ENCODE assay signal across 1 cellular context in genomic region chr1:51878616-51879336, GRCh38.
TF ChIP-seq lines count a peak whose summit lies in the region.

NRDC (minus strand) TSS chr1:51878727; CDS start chr1:51878615, 112 bp downstream.

TF ChIP-seq in GM12878, 131 proteins besides CTCF, POLR2A, EP300 and RAD21 (continued from another document):
- TF ChIP-seq ETV6 (conservative IDR thresholded peaks at IDR 0.05 in 1 of 2, IDR thresholded peaks at IDR 0.05 in 1 of 2; ENCODE audit: borderline replicate concordance in 1 of 2, low read depth in 1 of 2), result no peak
- peak; percentile 83 for TF ChIP-seq NBN (IDR thresholded peaks at IDR 0.05)
- no peak for TF ChIP-seq IRF5 (IDR thresholded peaks at IDR 0.05; ENCODE audit: borderline replicate concordance)
TF ChIP-seq in GM12878: peak in this region for 61.
